In the genomic region with DNA sequence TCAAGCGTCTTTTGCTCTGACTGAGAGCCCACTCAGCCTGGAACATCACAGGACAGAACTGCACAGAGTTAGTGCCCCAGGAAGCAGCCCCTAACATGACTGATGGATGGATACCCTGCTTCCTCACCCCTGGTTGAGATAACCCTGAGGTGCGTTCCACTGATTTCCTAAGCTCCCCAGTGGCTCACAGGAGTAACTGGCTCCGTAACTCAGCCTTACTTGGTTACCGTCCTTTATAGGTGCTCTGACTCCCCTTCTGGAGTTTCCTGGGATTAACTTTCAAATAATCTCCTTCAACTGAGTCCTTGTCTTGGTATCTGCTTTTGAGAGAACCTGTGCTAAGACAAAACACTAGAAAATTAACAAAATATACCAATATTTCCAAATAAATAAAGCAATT, we compare ENCODE assay signal across 31 cellular contexts.
"Had no signal": no experiment of that assay in that cellular context is flagged by ENCODE, and none has a peak within 500 bp of the region (broad histone marks: within the 10 kb centered on the region; RNA-seq: fewer than 3 reads in every experiment).

No MANE protein-coding gene starts in this region.

- H3K9me3 ChIP-seq: mucosa of descending colon, prostate gland, right atrium auricular region, suprapubic skin, transverse colon, upper lobe of right lung, uterus had no signal

- ATAC-seq: foreskin keratinocyte; heart right ventricle; left lobe of liver; mucosa of descending colon; natural killer cell treated with Interleukin-12 subunit alpha and Interleukin-12 subunit beta and Interleukin-15 and Interleukin-18, amount 100 ng/mL, for 72 hours; sciatic nerve; stimulated activated naive CD8-positive, alpha-beta T cell treated with anti-CD3 and anti-CD28 coated beads, Interleukin-15, amount 100 ng/mL, for 72 hours; upper lobe of right lung had no signal

- H3K36me3 ChIP-seq: esophagus muscularis mucosa, heart right ventricle, neural progenitor cell, prostate gland, right atrium auricular region, suprapubic skin, transverse colon, upper lobe of right lung, uterus had no signal

- H3K9ac ChIP-seq: neural progenitor cell, parathyroid adenoma had no signal

- H3K27ac ChIP-seq: dorsolateral prefrontal cortex, esophagus muscularis mucosa, foreskin keratinocyte, heart right ventricle, neural progenitor cell, parathyroid adenoma, prostate gland, right atrium auricular region, suprapubic skin, transverse colon, upper lobe of right lung, uterus had no signal

- H3K79me2 ChIP-seq: parathyroid adenoma had no signal

- H3K4me1 Mint-ChIP-seq: memory B cell, mesothelial cell of epicardium, neural progenitor cell had no signal

- H3K4me3 ChIP-seq: dorsolateral prefrontal cortex, esophagus muscularis mucosa, heart right ventricle, lung, mucosa of descending colon, neural progenitor cell, prostate gland, right atrium auricular region, smooth muscle cell, suprapubic skin, transverse colon, upper lobe of right lung, uterus had no signal

- DNase-seq: dorsolateral prefrontal cortex; effector CD8-positive, alpha-beta T cell; foreskin keratinocyte; glutamatergic neuron; heart right ventricle; hippocampal formation; kidney; mucosa of descending colon; naive B cell; stimulated activated CD4-positive, alpha-beta T cell treated with anti-CD3 and anti-CD28 coated beads, Interleukin-12 subunit alpha, Interleukin-12 subunit beta, amount 100 ng/mL, for 4 hours; stimulated activated CD4-positive, alpha-beta T cell treated with anti-CD3 and anti-CD28 coated beads, Interleukin-1b, Interleukin-23, amount 100 ng/mL, for 48 hours; stimulated activated CD4-positive, alpha-beta T cell treated with anti-CD3 and anti-CD28 coated beads, Interleukin-4, amount 100 ng/mL, for 1 hour; stimulated activated CD8-positive, alpha-beta memory T cell treated with anti-CD3 and anti-CD28 coated beads, Interleukin-4, amount 100 ng/mL, for 48 hours; stimulated activated naive CD4-positive, alpha-beta T cell; stimulated activated naive CD8-positive, alpha-beta T cell treated with anti-CD3 and anti-CD28 coated beads, Interleukin-15, amount 100 ng/mL, for 72 hours; transverse colon; upper lobe of right lung; uterus had no signal

- H3K36me3 Mint-ChIP-seq: memory B cell, naive B cell, neural progenitor cell had no signal

- H3K4me1 ChIP-seq: esophagus muscularis mucosa, foreskin keratinocyte, heart right ventricle, neural progenitor cell, parathyroid adenoma, prostate gland, right atrium auricular region, suprapubic skin, transverse colon, upper lobe of right lung, uterus had no signal

- H3K27me3 ChIP-seq: dorsolateral prefrontal cortex, foreskin keratinocyte, neural progenitor cell, right atrium auricular region, suprapubic skin, transverse colon, upper lobe of right lung, uterus had no signal

- H2AFZ ChIP-seq: neural progenitor cell, parathyroid adenoma had no signal

- H3K4me2 ChIP-seq: neural progenitor cell, smooth muscle cell had no signal

- H3K27ac Mint-ChIP-seq: memory B cell; mesothelial cell of epicardium; naive B cell; natural killer cell treated with Interleukin-12 subunit alpha and Interleukin-12 subunit beta and Interleukin-15 and Interleukin-18, amount 100 ng/mL, for 72 hours; neural progenitor cell; stimulated activated naive CD8-positive, alpha-beta T cell treated with anti-CD3 and anti-CD28 coated beads, Interleukin-15, amount 100 ng/mL, for 72 hours had no signal

- H3K4me3 Mint-ChIP-seq: memory B cell; mesothelial cell of epicardium; naive B cell; natural killer cell treated with Interleukin-12 subunit alpha and Interleukin-12 subunit beta and Interleukin-15 and Interleukin-18, amount 100 ng/mL, for 72 hours; neural progenitor cell; stimulated activated naive CD8-positive, alpha-beta T cell treated with anti-CD3 and anti-CD28 coated beads, Interleukin-15, amount 100 ng/mL, for 72 hours had no signal
